8 cellular contexts compared by ENCODE assay signal in the genomic region with DNA sequence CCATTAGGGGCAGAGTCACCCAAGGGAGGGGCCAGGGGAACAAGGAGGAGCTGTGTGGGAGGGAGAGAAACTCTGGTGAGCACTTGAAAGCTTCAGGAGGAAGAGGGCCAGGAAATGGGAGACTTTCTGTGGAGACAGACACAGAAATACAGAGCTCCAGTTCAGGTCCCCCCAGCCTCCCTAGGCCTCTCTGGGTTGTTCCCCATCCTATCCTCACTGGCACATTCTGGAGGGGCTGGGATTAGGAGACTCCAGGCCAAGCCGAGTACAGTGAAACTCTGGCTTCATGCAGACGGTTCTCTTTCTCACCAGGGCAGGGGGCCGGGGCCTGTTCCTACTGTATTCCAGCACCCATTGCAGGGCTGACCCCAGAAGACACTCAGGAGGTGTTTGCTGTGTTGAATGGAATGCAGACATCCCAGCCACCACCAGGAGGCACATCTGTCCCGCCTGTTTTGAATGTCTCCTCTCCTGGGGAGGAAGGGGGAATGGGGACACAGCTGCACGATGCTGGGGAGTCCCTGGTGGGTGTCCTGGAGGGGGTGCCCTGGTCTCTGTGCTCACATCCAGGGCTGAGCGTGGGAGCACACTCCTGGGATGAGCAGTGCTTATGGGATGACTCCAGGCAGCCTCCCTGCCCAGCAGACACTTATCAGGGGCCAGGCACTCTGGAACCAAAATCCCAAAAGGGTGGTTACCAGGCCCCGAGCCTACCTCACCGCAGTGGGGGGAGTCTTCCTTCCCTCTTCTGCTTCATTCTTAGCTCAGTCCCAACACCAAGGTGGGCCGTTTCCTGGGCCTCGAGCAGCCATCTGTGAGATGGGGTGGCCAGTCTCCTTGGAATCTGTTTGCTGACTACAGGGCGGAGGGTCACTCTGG. TPM values are rescaled to one million over a fixed set of nuclear protein-coding genes. Genes with fewer than 3 reads are reported as not detected.
DNase-seq lines count a peak whose midpoint lies in the region; ATAC-seq lines count a peak whose summit lies in the region.

No MANE protein-coding gene starts in this region.

- no peak overlapping the region for H3K4me3 ChIP-seq in H7 (ENCODE audit: insufficient read depth, low read depth, low read length)

- no peak overlapping the region for H3K27ac Mint-ChIP-seq in activated T-cell treated with anti-CD3 and anti-CD28 coated beads, Interleukin-2, amount 50 U/mL, for 72 hours

- no peaks in the 10 kb centered on the region for H3K36me3 Mint-ChIP-seq in activated T-cell treated with anti-CD3 and anti-CD28 coated beads, Interleukin-2, amount 50 U/mL, for 72 hours (ENCODE audit: insufficient read depth in 2 of 2)

- no peaks in the 10 kb centered on the region for H3K27me3 ChIP-seq in H7 (ENCODE audit: control insufficient read depth, insufficient read depth, low read length)

- DNase-seq in AG08395 (ENCODE audit: low spot score) = peak; percentile 57
- peak; percentile 79 for DNase-seq in H7
- DNase-seq in amniotic epithelial cell (ENCODE audit: low read depth) = peak; percentile 7
- peak; percentile 59 for DNase-seq in iPS-NIHi11 (ENCODE audit: low spot score)
- no peak for DNase-seq in NK-92 (lab: John Stamatoyannopoulos, UW; ENCODE audit: unreplicated experiment)
- no peak for DNase-seq in activated T-cell treated with anti-CD3 and anti-CD28 coated beads, Interleukin-2, amount 50 U/mL, for 72 hours

- no peaks in the 10 kb centered on the region for H3K9me3 Mint-ChIP-seq in activated T-cell treated with anti-CD3 and anti-CD28 coated beads, Interleukin-2, amount 50 U/mL, for 72 hours

- H3K4me1 Mint-ChIP-seq in activated T-cell treated with anti-CD3 and anti-CD28 coated beads, Interleukin-2, amount 50 U/mL, for 72 hours (ENCODE audit: low read depth) = no peaks in the 10 kb centered on the region

- H3K4me3 Mint-ChIP-seq in activated T-cell treated with anti-CD3 and anti-CD28 coated beads, Interleukin-2, amount 50 U/mL, for 72 hours = no peak overlapping the region

- H3K36me3 ChIP-seq in H7 (replicated peaks; ENCODE audit: control insufficient read depth, insufficient read depth, low read length) = no peaks in the 10 kb centered on the region

- H3K27me3 Mint-ChIP-seq in activated T-cell treated with anti-CD3 and anti-CD28 coated beads, Interleukin-2, amount 50 U/mL, for 72 hours (ENCODE audit: low read depth) = peaks cover 7% of the 10 kb centered on the region

- no peak for ATAC-seq in GM21529 (IDR thresholded peaks at IDR 0.05; ENCODE audit: unreplicated experiment)
- ATAC-seq in GM21447 (IDR thresholded peaks at IDR 0.05; ENCODE audit: unreplicated experiment) = no peak
- no peak for ATAC-seq in activated T-cell treated with anti-CD3 and anti-CD28 coated beads, Interleukin-2, amount 50 U/mL, for 72 hours (replicated peaks in 1 of 2)

RNA-seq across cellular contexts. Expression of a gene that starts 5.5 kb away (rescaled TPM):
- total RNA-seq in H7 (2014; rRNA removed; shearing (Covaris generic)) = not detected in 2 replicates
- not detected for total RNA-seq in activated T-cell treated with anti-CD3 and anti-CD28 coated beads, Interleukin-2, amount 50 U/mL, for 72 hours

RNA-seq across cellular contexts. Expression of a gene that starts 15.2 kb away (rescaled TPM):
- not detected in 2 replicates for total RNA-seq in H7 (2014; rRNA removed; shearing (Covaris generic))
- not detected for total RNA-seq in activated T-cell treated with anti-CD3 and anti-CD28 coated beads, Interleukin-2, amount 50 U/mL, for 72 hours

RNA-seq across cellular contexts. Expression of a gene that starts 23.7 kb away (rescaled TPM):
- not detected in 2 replicates for total RNA-seq in H7 (2014; rRNA removed; shearing (Covaris generic))
- total RNA-seq in activated T-cell treated with anti-CD3 and anti-CD28 coated beads, Interleukin-2, amount 50 U/mL, for 72 hours = not detected

RNA-seq across cellular contexts. Expression of a gene that starts 43.2 kb away (rescaled TPM):
- total RNA-seq in H7 (2014; rRNA removed; shearing (Covaris generic)) = not detected in 2 replicates
- total RNA-seq in activated T-cell treated with anti-CD3 and anti-CD28 coated beads, Interleukin-2, amount 50 U/mL, for 72 hours = not detected

Comparison
In these comparisons a context has a peak if more than half of its experiments do, and no peak if none do; other contexts are left out.
1. DNase-seq: peak in AG08395 (single experiment), H7 (single experiment), amniotic epithelial cell (single experiment) and iPS-NIHi11 (single experiment); none in NK-92 (single experiment) and activated T-cell treated with anti-CD3 and anti-CD28 coated beads, Interleukin-2, amount 50 U/mL, for 72 hours (0 of 2).